1 cellular context compared by ENCODE assay signal in genomic region chr2:26144031-26144430, GRCh38.
TF ChIP-seq lines count a peak whose summit lies in the region.

No MANE protein-coding gene starts in this region.

TF ChIP-seq in K562, 482 proteins besides CTCF, POLR2A, EP300 and RAD21 (continued from another document):
- TF ChIP-seq, protein P1, sequence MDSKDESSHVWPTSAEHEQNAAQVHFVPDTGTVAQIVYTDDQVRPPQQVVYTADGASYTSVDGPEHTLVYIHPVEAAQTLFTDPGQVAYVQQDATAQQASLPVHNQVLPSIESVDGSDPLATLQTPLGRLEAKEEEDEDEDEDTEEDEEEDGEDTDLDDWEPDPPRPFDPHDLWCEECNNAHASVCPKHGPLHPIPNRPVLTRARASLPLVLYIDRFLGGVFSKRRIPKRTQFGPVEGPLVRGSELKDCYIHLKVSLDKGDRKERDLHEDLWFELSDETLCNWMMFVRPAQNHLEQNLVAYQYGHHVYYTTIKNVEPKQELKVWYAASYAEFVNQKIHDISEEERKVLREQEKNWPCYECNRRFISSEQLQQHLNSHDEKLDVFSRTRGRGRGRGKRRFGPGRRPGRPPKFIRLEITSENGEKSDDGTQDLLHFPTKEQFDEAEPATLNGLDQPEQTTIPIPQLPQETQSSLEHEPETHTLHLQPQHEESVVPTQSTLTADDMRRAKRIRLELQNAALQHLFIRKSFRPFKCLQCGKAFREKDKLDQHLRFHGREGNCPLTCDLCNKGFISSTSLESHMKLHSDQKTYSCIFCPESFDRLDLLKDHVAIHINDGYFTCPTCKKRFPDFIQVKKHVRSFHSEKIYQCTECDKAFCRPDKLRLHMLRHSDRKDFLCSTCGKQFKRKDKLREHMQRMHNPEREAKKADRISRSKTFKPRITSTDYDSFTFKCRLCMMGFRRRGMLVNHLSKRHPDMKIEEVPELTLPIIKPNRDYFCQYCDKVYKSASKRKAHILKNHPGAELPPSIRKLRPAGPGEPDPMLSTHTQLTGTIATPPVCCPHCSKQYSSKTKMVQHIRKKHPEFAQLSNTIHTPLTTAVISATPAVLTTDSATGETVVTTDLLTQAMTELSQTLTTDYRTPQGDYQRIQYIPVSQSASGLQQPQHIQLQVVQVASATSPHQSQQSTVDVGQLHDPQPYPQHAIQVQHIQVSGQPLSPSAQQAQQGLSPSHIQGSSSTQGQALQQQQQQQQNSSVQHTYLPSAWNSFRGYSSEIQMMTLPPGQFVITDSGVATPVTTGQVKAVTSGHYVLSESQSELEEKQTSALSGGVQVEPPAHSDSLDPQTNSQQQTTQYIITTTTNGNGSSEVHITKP (IDR thresholded peaks at IDR 0.05; ENCODE audit: partially characterized antibody): no peak
- TF ChIP-seq ADNP (tag; IDR thresholded peaks at IDR 0.05) (no peak), CXXC5 (CRISPR knock-in tag; IDR thresholded peaks at IDR 0.05) (0 out of 2 replicates have a peak, but pooled peaks have one; percentile 14), IFI16 (CRISPR knock-in tag; IDR thresholded peaks at IDR 0.05) (no peak), RCOR1 (IDR thresholded peaks at IDR 0.05; ENCODE audit: borderline replicate concordance in 1 of 2, low read depth in 2 of 2, low read length in 2 of 2) (0 out of 4 replicates have a peak, but pooled peaks of 1 of the 2 experiments have one; percentile 17), KDM1A (IDR thresholded peaks at IDR 0.05) (0 out of 4 replicates have a peak, but pooled peaks of 1 of the 2 experiments have one; percentile 10)
- TF ChIP-seq, protein P2, sequence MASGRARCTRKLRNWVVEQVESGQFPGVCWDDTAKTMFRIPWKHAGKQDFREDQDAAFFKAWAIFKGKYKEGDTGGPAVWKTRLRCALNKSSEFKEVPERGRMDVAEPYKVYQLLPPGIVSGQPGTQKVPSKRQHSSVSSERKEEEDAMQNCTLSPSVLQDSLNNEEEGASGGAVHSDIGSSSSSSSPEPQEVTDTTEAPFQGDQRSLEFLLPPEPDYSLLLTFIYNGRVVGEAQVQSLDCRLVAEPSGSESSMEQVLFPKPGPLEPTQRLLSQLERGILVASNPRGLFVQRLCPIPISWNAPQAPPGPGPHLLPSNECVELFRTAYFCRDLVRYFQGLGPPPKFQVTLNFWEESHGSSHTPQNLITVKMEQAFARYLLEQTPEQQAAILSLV (tag; IDR thresholded peaks at IDR 0.05): no peak
- TF ChIP-seq, protein P3, sequence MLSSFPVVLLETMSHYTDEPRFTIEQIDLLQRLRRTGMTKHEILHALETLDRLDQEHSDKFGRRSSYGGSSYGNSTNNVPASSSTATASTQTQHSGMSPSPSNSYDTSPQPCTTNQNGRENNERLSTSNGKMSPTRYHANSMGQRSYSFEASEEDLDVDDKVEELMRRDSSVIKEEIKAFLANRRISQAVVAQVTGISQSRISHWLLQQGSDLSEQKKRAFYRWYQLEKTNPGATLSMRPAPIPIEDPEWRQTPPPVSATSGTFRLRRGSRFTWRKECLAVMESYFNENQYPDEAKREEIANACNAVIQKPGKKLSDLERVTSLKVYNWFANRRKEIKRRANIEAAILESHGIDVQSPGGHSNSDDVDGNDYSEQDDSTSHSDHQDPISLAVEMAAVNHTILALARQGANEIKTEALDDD (IDR thresholded peaks at IDR 0.05): peak; percentile 73
- TF ChIP-seq, protein P4, sequence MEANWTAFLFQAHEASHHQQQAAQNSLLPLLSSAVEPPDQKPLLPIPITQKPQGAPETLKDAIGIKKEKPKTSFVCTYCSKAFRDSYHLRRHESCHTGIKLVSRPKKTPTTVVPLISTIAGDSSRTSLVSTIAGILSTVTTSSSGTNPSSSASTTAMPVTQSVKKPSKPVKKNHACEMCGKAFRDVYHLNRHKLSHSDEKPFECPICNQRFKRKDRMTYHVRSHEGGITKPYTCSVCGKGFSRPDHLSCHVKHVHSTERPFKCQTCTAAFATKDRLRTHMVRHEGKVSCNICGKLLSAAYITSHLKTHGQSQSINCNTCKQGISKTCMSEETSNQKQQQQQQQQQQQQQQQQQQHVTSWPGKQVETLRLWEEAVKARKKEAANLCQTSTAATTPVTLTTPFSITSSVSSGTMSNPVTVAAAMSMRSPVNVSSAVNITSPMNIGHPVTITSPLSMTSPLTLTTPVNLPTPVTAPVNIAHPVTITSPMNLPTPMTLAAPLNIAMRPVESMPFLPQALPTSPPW (CRISPR knock-in tag; IDR thresholded peaks at IDR 0.05): 0 out of 2 replicates have a peak, but pooled peaks have one; percentile 20
